In genomic region chr7:80623465-80624252, GRCh38 we compare ENCODE assay signal across 1 cellular context.
TF ChIP-seq lines count a peak whose summit lies in the region.

No MANE protein-coding gene starts in this region.

TF ChIP-seq in IMR-90, 13 proteins besides CTCF, POLR2A, EP300 and RAD21 (continued from another document):
- no peak for TF ChIP-seq CHD1 (IDR thresholded peaks at IDR 0.05; ENCODE audit: low read depth, low read length)
- no peak for TF ChIP-seq SMC3 (IDR thresholded peaks at IDR 0.05; ENCODE audit: low read depth, low read length)
